In the genomic region with DNA sequence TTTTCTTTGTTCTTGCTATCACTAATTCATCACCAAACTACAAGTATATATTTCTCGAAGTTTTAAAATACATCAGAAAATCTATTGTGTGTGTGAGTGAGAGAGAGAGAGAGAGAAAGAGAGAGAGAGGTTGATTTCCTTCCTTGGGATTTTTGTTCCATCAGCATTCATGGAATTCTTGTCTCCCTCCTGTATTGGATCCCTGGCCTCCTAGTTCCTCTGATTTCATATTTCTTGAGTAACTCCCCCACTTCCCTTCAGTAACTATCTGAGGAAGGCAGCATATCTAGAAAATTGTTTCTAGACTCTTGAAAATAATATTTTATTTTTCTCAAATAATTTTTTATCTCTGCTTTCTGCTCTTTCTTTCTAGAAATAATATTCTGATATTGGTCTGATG, we compare ENCODE assay signal across 36 cellular contexts.
"Had no signal": no experiment of that assay in that cellular context is flagged by ENCODE, and none has a peak within 500 bp of the region (broad histone marks: within the 10 kb centered on the region; RNA-seq: fewer than 3 reads in every experiment).

No MANE protein-coding gene starts in this region.

- H3K27me3 Mint-ChIP-seq: activated B cell treated with CpG ODN at 0.5 μM for 24 hours; activated CD4-positive, alpha-beta memory T cell treated with anti-CD3 and anti-CD28 coated beads for 36 hours; activated CD4-positive, alpha-beta T cell treated with anti-CD3 and anti-CD28 coated beads for 36 hours; activated CD4-positive, alpha-beta T cell treated with anti-CD3 and anti-CD28 coated beads, Interleukin-2, amount 10 ng/mL, durations not matched to agents 24 days and 14 days; activated CD8-positive, alpha-beta memory T cell treated with anti-CD3 and anti-CD28 coated beads, Interleukin-2, amount 10 ng/mL, durations not matched to agents 7 days and 5 days; activated naive CD4-positive, alpha-beta T cell treated with anti-CD3 and anti-CD28 coated beads, Interleukin-2, amount 50 U/mL, for 24 hours; activated naive CD8-positive, alpha-beta T cell treated with anti-CD3 and anti-CD28 coated beads for 36 hours; activated naive CD8-positive, alpha-beta T cell treated with anti-CD3 and anti-CD28 coated beads, Interleukin-2, amount 50 U/mL, for 24 hours; T-cell; T-helper 17 cell had no signal

- H3K4me1 Mint-ChIP-seq: activated B cell treated with CpG ODN at 0.5 μM for 24 hours; activated CD4-positive, alpha-beta T cell treated with anti-CD3 and anti-CD28 coated beads for 36 hours; activated naive CD4-positive, alpha-beta T cell treated with anti-CD3 and anti-CD28 coated beads, Interleukin-2, amount 50 U/mL, for 24 hours; activated naive CD8-positive, alpha-beta T cell treated with anti-CD3 and anti-CD28 coated beads for 36 hours; activated naive CD8-positive, alpha-beta T cell treated with anti-CD3 and anti-CD28 coated beads, Interleukin-2, amount 50 U/mL, for 24 hours; T-cell; T-helper 17 cell had no signal

- H3K27me3 ChIP-seq: adrenal gland, brain microvascular endothelial cell, esophagus squamous epithelium had no signal

- H3K36me3 ChIP-seq: adrenal gland, brain microvascular endothelial cell, esophagus squamous epithelium, WERI-Rb-1 had no signal

- DNase-seq: activated B cell treated with CpG ODN at 0.5 μM for 24 hours; activated CD4-positive, alpha-beta memory T cell treated with anti-CD3 and anti-CD28 coated beads for 36 hours; activated CD4-positive, alpha-beta T cell treated with anti-CD3 and anti-CD28 coated beads for 36 hours; activated CD4-positive, alpha-beta T cell treated with anti-CD3 and anti-CD28 coated beads, Interleukin-2, amount 10 ng/mL, durations not matched to agents 24 days and 14 days; activated CD4-positive, CD25-positive, alpha-beta regulatory T cell treated with anti-CD3 and anti-CD28 coated beads, Interleukin-2, amount 50 U/mL, for 72 hours; activated CD8-positive, alpha-beta memory T cell treated with anti-CD3 and anti-CD28 coated beads, Interleukin-2, amount 10 ng/mL, durations not matched to agents 7 days and 5 days; activated CD8-positive, alpha-beta memory T cell treated with anti-CD3 and anti-CD28 coated beads, Interleukin-2, amount 50 U/mL, for 4 hours; activated CD8-positive, alpha-beta T cell treated with anti-CD3 and anti-CD28 coated beads, Interleukin-2, amount 10 ng/mL, durations not matched to agents 7 days and 5 days; activated effector memory CD4-positive, alpha-beta T cell treated with anti-CD3 and anti-CD28 coated beads, Interleukin-2, amount 50 U/mL, for 16 hours; activated naive CD4-positive, alpha-beta T cell treated with anti-CD3 and anti-CD28 coated beads for 36 hours; activated naive CD8-positive, alpha-beta T cell treated with anti-CD3 and anti-CD28 coated beads for 36 hours; activated naive CD8-positive, alpha-beta T cell treated with anti-CD3 and anti-CD28 coated beads, Interleukin-2, amount 50 U/mL, for 24 hours; activated T-cell treated with anti-CD3 and anti-CD28 coated beads, Interleukin-2, amount 50 U/mL, for 1 hour; activated T-cell treated with anti-CD3 and anti-CD28 coated beads, Interleukin-2, amount 50 U/mL, for 48 hours; adrenal gland; anterior cingulate cortex; brain microvascular endothelial cell; effector CD8-positive, alpha-beta T cell; esophagus squamous epithelium; foreskin fibroblast; head of caudate nucleus; T-cell; T-helper 17 cell; T1000; WERI-Rb-1 had no signal

- H3K36me3 Mint-ChIP-seq: activated naive CD4-positive, alpha-beta T cell treated with anti-CD3 and anti-CD28 coated beads, Interleukin-2, amount 50 U/mL, for 24 hours had no signal

- H3K4me3 ChIP-seq: adrenal gland, esophagus squamous epithelium had no signal

- H3K9me3 ChIP-seq: adrenal gland, esophagus squamous epithelium had no signal

- H3K9me3 Mint-ChIP-seq: activated B cell treated with CpG ODN at 0.5 μM for 24 hours; activated CD4-positive, alpha-beta memory T cell treated with anti-CD3 and anti-CD28 coated beads for 36 hours; activated CD4-positive, alpha-beta T cell treated with anti-CD3 and anti-CD28 coated beads, Interleukin-2, amount 10 ng/mL, durations not matched to agents 24 days and 14 days; activated naive CD4-positive, alpha-beta T cell treated with anti-CD3 and anti-CD28 coated beads for 36 hours; activated naive CD4-positive, alpha-beta T cell treated with anti-CD3 and anti-CD28 coated beads, Interleukin-2, amount 50 U/mL, for 24 hours; activated naive CD8-positive, alpha-beta T cell treated with anti-CD3 and anti-CD28 coated beads for 36 hours; activated naive CD8-positive, alpha-beta T cell treated with anti-CD3 and anti-CD28 coated beads, Interleukin-2, amount 50 U/mL, for 24 hours; activated T-helper 1 cell treated with anti-CD3 and anti-CD28 coated beads, Interleukin-12 subunit alpha, Interleukin-12 subunit beta, Interleukin-2, Interleukin-4 antibody, amounts not matched to agents 30 ng/mL and 10 ng/mL and 1 ng/mL, durations not matched to agents 14 hours and 24 hours and 36 hours; activated T-helper 2 cell treated with anti-CD3 and anti-CD28 coated beads, Interferon-gamma antibody, Interleukin-2, Interleukin-4, amounts not matched to agents 10 μg/mL and 5 μg/mL and 100 μg/mL, durations not matched to agents 14 hours and 24 hours and 36 hours; T-cell; T-helper 2 cell treated with Interferon-gamma antibody and Interleukin-4, amounts not matched to agents 5 μg/mL and 100 μg/mL, for 36 hours had no signal

- H3K4me1 ChIP-seq: adrenal gland, esophagus squamous epithelium had no signal

- H3K27ac Mint-ChIP-seq: activated B cell treated with CpG ODN at 0.5 μM for 24 hours; activated CD4-positive, alpha-beta memory T cell treated with anti-CD3 and anti-CD28 coated beads for 36 hours; activated CD4-positive, alpha-beta T cell treated with anti-CD3 and anti-CD28 coated beads for 36 hours; activated CD4-positive, alpha-beta T cell treated with anti-CD3 and anti-CD28 coated beads, Interleukin-2, amount 10 ng/mL, durations not matched to agents 24 days and 14 days; activated CD8-positive, alpha-beta memory T cell treated with anti-CD3 and anti-CD28 coated beads, Interleukin-2, amount 10 ng/mL, durations not matched to agents 7 days and 5 days; activated CD8-positive, alpha-beta T cell treated with anti-CD3 and anti-CD28 coated beads, Interleukin-2, amount 10 ng/mL, durations not matched to agents 7 days and 5 days; activated naive CD4-positive, alpha-beta T cell treated with anti-CD3 and anti-CD28 coated beads for 36 hours; activated naive CD4-positive, alpha-beta T cell treated with anti-CD3 and anti-CD28 coated beads, Interleukin-2, amount 50 U/mL, for 24 hours; activated naive CD8-positive, alpha-beta T cell treated with anti-CD3 and anti-CD28 coated beads for 36 hours; activated naive CD8-positive, alpha-beta T cell treated with anti-CD3 and anti-CD28 coated beads, Interleukin-2, amount 50 U/mL, for 24 hours; activated T-helper 1 cell treated with anti-CD3 and anti-CD28 coated beads, Interleukin-12 subunit alpha, Interleukin-12 subunit beta, Interleukin-2, Interleukin-4 antibody, amounts not matched to agents 30 ng/mL and 10 ng/mL and 1 ng/mL, durations not matched to agents 14 hours and 24 hours and 36 hours; activated T-helper 2 cell treated with anti-CD3 and anti-CD28 coated beads, Interferon-gamma antibody, Interleukin-2, Interleukin-4, amounts not matched to agents 10 μg/mL and 5 μg/mL and 100 μg/mL, durations not matched to agents 14 hours and 24 hours and 36 hours; T-cell; T-helper 17 cell; T-helper 2 cell treated with Interferon-gamma antibody and Interleukin-4, amounts not matched to agents 5 μg/mL and 100 μg/mL, for 36 hours had no signal

- ATAC-seq: activated CD4-positive, alpha-beta T cell treated with anti-CD3 and anti-CD28 coated beads for 36 hours; activated CD8-positive, alpha-beta memory T cell treated with anti-CD3 and anti-CD28 coated beads, Interleukin-2, amount 10 ng/mL, durations not matched to agents 7 days and 5 days; activated CD8-positive, alpha-beta T cell treated with anti-CD3 and anti-CD28 coated beads, Interleukin-2, amount 10 ng/mL, durations not matched to agents 7 days and 5 days; activated naive CD8-positive, alpha-beta T cell treated with anti-CD3 and anti-CD28 coated beads, Interleukin-2, amount 50 U/mL, for 24 hours; T-cell; T-helper 17 cell had no signal

- FAIRE-seq: astrocyte, bronchial epithelial cell, colon, endometrium, endothelial cell of umbilical vein, frontal cortex had no signal

- H3K27ac ChIP-seq: adrenal gland, brain microvascular endothelial cell, epithelial cell of prostate, esophagus squamous epithelium, WERI-Rb-1 had no signal

- H3K4me3 Mint-ChIP-seq: activated B cell treated with CpG ODN at 0.5 μM for 24 hours; activated CD4-positive, alpha-beta memory T cell treated with anti-CD3 and anti-CD28 coated beads for 36 hours; activated CD4-positive, alpha-beta T cell treated with anti-CD3 and anti-CD28 coated beads for 36 hours; activated CD4-positive, alpha-beta T cell treated with anti-CD3 and anti-CD28 coated beads, Interleukin-2, amount 10 ng/mL, durations not matched to agents 24 days and 14 days; activated CD8-positive, alpha-beta memory T cell treated with anti-CD3 and anti-CD28 coated beads, Interleukin-2, amount 10 ng/mL, durations not matched to agents 7 days and 5 days; activated CD8-positive, alpha-beta T cell treated with anti-CD3 and anti-CD28 coated beads, Interleukin-2, amount 10 ng/mL, durations not matched to agents 7 days and 5 days; activated naive CD4-positive, alpha-beta T cell treated with anti-CD3 and anti-CD28 coated beads for 36 hours; activated naive CD4-positive, alpha-beta T cell treated with anti-CD3 and anti-CD28 coated beads, Interleukin-2, amount 50 U/mL, for 24 hours; activated naive CD8-positive, alpha-beta T cell treated with anti-CD3 and anti-CD28 coated beads for 36 hours; activated naive CD8-positive, alpha-beta T cell treated with anti-CD3 and anti-CD28 coated beads, Interleukin-2, amount 50 U/mL, for 24 hours; activated T-helper 1 cell treated with anti-CD3 and anti-CD28 coated beads, Interleukin-12 subunit alpha, Interleukin-12 subunit beta, Interleukin-2, Interleukin-4 antibody, amounts not matched to agents 30 ng/mL and 10 ng/mL and 1 ng/mL, durations not matched to agents 14 hours and 24 hours and 36 hours; T-cell; T-helper 17 cell; T-helper 2 cell treated with Interferon-gamma antibody and Interleukin-4, amounts not matched to agents 5 μg/mL and 100 μg/mL, for 36 hours had no signal
